15 cellular contexts compared by ENCODE assay signal in the genomic region with DNA sequence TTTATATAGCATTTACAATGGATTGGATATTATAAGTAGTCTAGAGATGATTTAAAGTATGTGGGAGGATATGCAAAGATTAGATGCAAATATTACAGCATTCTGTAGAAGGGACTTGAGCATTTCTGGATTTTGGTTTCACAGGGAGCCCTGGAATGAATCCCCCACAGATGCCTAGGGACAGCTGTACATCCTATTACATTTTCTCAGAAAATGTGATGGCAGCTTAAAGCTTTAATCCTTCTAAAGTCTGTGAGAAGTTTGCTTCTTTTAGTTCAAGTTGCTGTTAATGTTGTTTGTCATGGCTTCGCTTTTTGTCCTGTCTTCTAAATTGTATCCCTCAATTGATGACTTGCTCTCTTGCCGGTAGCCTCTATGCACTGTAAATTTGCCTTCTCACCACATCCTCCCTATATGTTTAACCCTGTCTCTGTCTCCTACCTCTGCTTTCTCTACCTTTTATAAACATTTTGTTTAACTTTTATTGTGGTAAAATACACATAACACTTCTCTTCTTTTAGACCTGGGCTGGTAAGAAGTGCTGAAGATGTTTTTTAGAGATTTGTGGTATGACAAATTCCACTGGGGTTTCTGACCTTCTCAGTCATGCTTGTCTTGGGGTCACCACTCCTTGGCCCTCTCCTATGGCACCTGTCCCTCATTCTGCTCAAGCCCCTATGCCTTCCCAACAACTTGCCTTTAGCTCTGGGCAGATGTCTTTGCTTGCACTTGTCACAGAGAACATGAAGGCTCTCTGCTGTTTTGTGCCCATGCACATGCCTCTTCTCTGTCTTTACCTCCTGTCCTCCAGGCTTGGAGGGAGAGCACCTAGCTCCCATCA. TPM values are rescaled to one million over a fixed set of nuclear protein-coding genes. Genes with fewer than 3 reads are reported as not detected.
DNase-seq lines count a peak whose midpoint lies in the region; ATAC-seq and TF ChIP-seq lines count a peak whose summit lies in the region.
"Had no signal": no experiment of that assay in that cellular context is flagged by ENCODE, and none has a peak within 500 bp of the region (broad histone marks: within the 10 kb centered on the region; RNA-seq: fewer than 3 reads in every experiment).

No MANE protein-coding gene starts in this region.

- H3K9me3 Mint-ChIP-seq in activated CD4-positive, alpha-beta T cell treated with anti-CD3 and anti-CD28 coated beads for 36 hours (ENCODE audit: low read depth), result no peaks in the 10 kb centered on the region
- no peaks in the 10 kb centered on the region for H3K9me3 Mint-ChIP-seq in activated B cell treated with CpG ODN at 0.5 μM for 24 hours
- H3K9me3 Mint-ChIP-seq in natural killer cell treated with Interleukin-12 subunit alpha and Interleukin-12 subunit beta and Interleukin-15 and Interleukin-18, amount 100 ng/mL, for 72 hours, result no peaks in the 10 kb centered on the region
- H3K9me3 Mint-ChIP-seq: neural crest cell had no signal

- 76 to 78% methylated on average over 2 of the region's 2 CpGs for WGBS in transverse colon (ENCODE audit: low coverage in 1 of 2), 2 donors

- no peak overlapping the region for H3K27ac ChIP-seq in transverse colon
- H3K27ac ChIP-seq: gastroesophageal sphincter, skin epidermis had no signal

- no peak overlapping the region for H3K4me3 ChIP-seq in transverse colon
- H3K4me3 ChIP-seq in BE2C (ENCODE audit: low read depth, low read length), result no peak overlapping the region
- H3K4me3 ChIP-seq: gastroesophageal sphincter, skin epidermis had no signal

- H3K4me3 Mint-ChIP-seq in activated CD4-positive, alpha-beta T cell treated with anti-CD3 and anti-CD28 coated beads for 36 hours, result no peak overlapping the region
- H3K4me3 Mint-ChIP-seq in activated B cell treated with CpG ODN at 0.5 μM for 24 hours, result peak overlapping the region; percentile 29
- peak overlapping the region; percentile 66 for H3K4me3 Mint-ChIP-seq in natural killer cell treated with Interleukin-12 subunit alpha and Interleukin-12 subunit beta and Interleukin-15 and Interleukin-18, amount 100 ng/mL, for 72 hours
- H3K4me3 Mint-ChIP-seq: neural crest cell had no signal

- in situ Hi-C loops in transverse colon (cut with MboI; ENCODE audit: low pct_ligation_motif_present in 1 of 4, low pct_unique_long_range_greater_than_20kb in 1 of 4, low sequenced_read_pairs in 3 of 4), result no loop called here

- no peaks in the 10 kb centered on the region for H3K27me3 ChIP-seq in transverse colon
- no peaks in the 10 kb centered on the region for H3K27me3 ChIP-seq in BE2C
- H3K27me3 ChIP-seq: gastroesophageal sphincter had no signal

- no peaks in the 10 kb centered on the region for H3K27me3 Mint-ChIP-seq in activated CD4-positive, alpha-beta T cell treated with anti-CD3 and anti-CD28 coated beads for 36 hours
- no peaks in the 10 kb centered on the region for H3K27me3 Mint-ChIP-seq in activated B cell treated with CpG ODN at 0.5 μM for 24 hours
- no peaks in the 10 kb centered on the region for H3K27me3 Mint-ChIP-seq in natural killer cell treated with Interleukin-12 subunit alpha and Interleukin-12 subunit beta and Interleukin-15 and Interleukin-18, amount 100 ng/mL, for 72 hours

- H3K4me1 ChIP-seq in transverse colon (peaks cover 0 to 45% (median 5%) of the 10 kb centered on the region in 4 donors), BE2C (peaks cover 3% of the 10 kb centered on the region; the same call in 1 of the 2 replicates)

- peak; percentile 79 for ATAC-seq in activated CD4-positive, alpha-beta T cell treated with anti-CD3 and anti-CD28 coated beads for 36 hours
- ATAC-seq in HG02938 (IDR thresholded peaks at IDR 0.05; ENCODE audit: unreplicated experiment), result peak; percentile 55
- peak; percentile 40 for ATAC-seq in activated B cell treated with CpG ODN at 0.5 μM for 24 hours (ENCODE audit: low read depth)
- ATAC-seq in natural killer cell treated with Interleukin-12 subunit alpha and Interleukin-12 subunit beta and Interleukin-15 and Interleukin-18, amount 100 ng/mL, for 72 hours, result peak; percentile 65 to 68
- ATAC-seq: gastroesophageal sphincter, PC-3 had no signal

- H3K9me3 ChIP-seq in transverse colon (no peaks in the 10 kb centered on the region), BE2C (no peaks in the 10 kb centered on the region)
- H3K9me3 ChIP-seq: gastroesophageal sphincter had no signal

- peaks cover 6% of the 10 kb centered on the region for H3K36me3 Mint-ChIP-seq in activated CD4-positive, alpha-beta T cell treated with anti-CD3 and anti-CD28 coated beads for 36 hours (ENCODE audit: low read depth)
- peaks cover 20% of the 10 kb centered on the region for H3K36me3 Mint-ChIP-seq in activated B cell treated with CpG ODN at 0.5 μM for 24 hours (ENCODE audit: low read depth)
- H3K36me3 Mint-ChIP-seq in natural killer cell treated with Interleukin-12 subunit alpha and Interleukin-12 subunit beta and Interleukin-15 and Interleukin-18, amount 100 ng/mL, for 72 hours, result peaks cover 4% of the 10 kb centered on the region

- intact Hi-C loops in activated CD4-positive, alpha-beta T cell treated with anti-CD3 and anti-CD28 coated beads for 36 hours (cut with DNase I, micrococcal nuclease), result no loop called here
- intact Hi-C loops in activated B cell treated with CpG ODN at 0.5 μM for 24 hours (cut with micrococcal nuclease) (loop anchor here (1.0 kb wide), 1 partner anchor 11 kb away; no protein-coding TSS in a partner anchor), transverse colon (cut with DNase I; ENCODE audit: low total_unique reads) (no loop called here)

- no peak for DNase-seq in activated CD4-positive, alpha-beta T cell treated with anti-CD3 and anti-CD28 coated beads for 36 hours
- no peak for DNase-seq in activated CD4-positive, alpha-beta T cell treated with anti-CD3 and anti-CD28 coated beads, Interleukin-2, amount 50 U/mL, for 48 hours
- DNase-seq in activated B cell treated with CpG ODN at 0.5 μM for 24 hours, result no peak
- no peak for DNase-seq in natural killer cell treated with Interleukin-12 subunit alpha and Interleukin-12 subunit beta and Interleukin-15 and Interleukin-18, amount 100 ng/mL, for 72 hours (ENCODE audit: low spot score)
- DNase-seq in transverse colon, result no peak
- no peak for DNase-seq in nucleus accumbens (lab: John Stamatoyannopoulos, UW)
- DNase-seq in BE2C, result no peak
- DNase-seq: DMS 273 treated with DMSO at 0.1 percent for 48 hours, NCI-H2107, PC-3, trophoblast cell had no signal

- peak overlapping the region; percentile 35 for H3K27ac Mint-ChIP-seq in activated CD4-positive, alpha-beta T cell treated with anti-CD3 and anti-CD28 coated beads for 36 hours
- peak overlapping the region; percentile 7 for H3K27ac Mint-ChIP-seq in activated B cell treated with CpG ODN at 0.5 μM for 24 hours
- H3K27ac Mint-ChIP-seq in natural killer cell treated with Interleukin-12 subunit alpha and Interleukin-12 subunit beta and Interleukin-15 and Interleukin-18, amount 100 ng/mL, for 72 hours, result peak overlapping the region; percentile 58 to 89

- POLR2A ChIA-PET in activated CD4-positive, alpha-beta T cell treated with anti-CD3 and anti-CD28 coated beads for 36 hours (lab: Charles Lee), result no interaction called here
- POLR2A ChIA-PET in activated B cell treated with CpG ODN at 0.5 μM for 24 hours (lab: Charles Lee), result interaction anchor here (0.9 kb wide), 1 partner anchor 38 kb away, joined by 3 read pairs; the partner anchor contains the start of gene LNPEP

- peaks cover 73% of the 10 kb centered on the region for H3K4me1 Mint-ChIP-seq in activated CD4-positive, alpha-beta T cell treated with anti-CD3 and anti-CD28 coated beads for 36 hours
- peaks cover 71% of the 10 kb centered on the region for H3K4me1 Mint-ChIP-seq in activated B cell treated with CpG ODN at 0.5 μM for 24 hours
- H3K4me1 Mint-ChIP-seq in natural killer cell treated with Interleukin-12 subunit alpha and Interleukin-12 subunit beta and Interleukin-15 and Interleukin-18, amount 100 ng/mL, for 72 hours (ENCODE audit: low read depth in 2 of 2), result peaks cover 62 to 65% of the 10 kb centered on the region in 2 donors

- TF ChIP-seq CTCF in activated B cell treated with CpG ODN at 0.5 μM for 24 hours (IDR thresholded peaks at IDR 0.05) (no peak), transverse colon (IDR thresholded peaks at IDR 0.05) (no peak), BE2C (IDR thresholded peaks at IDR 0.05; ENCODE audit: low read depth, low read length) (no peak)

- CTCF ChIA-PET in activated CD4-positive, alpha-beta T cell treated with anti-CD3 and anti-CD28 coated beads for 36 hours (lab: Charles Lee), result interaction anchor here (0.7 to 1.5 kb wide), 3 partner anchors 22 to 207 kb away, joined by 3 to 4 read pairs (median 3); no protein-coding TSS in a partner anchor
- CTCF ChIA-PET in activated B cell treated with CpG ODN at 0.5 μM for 24 hours (lab: Charles Lee), result no interaction called here

- TF ChIP-seq POLR2A in transverse colon (IDR thresholded peaks at IDR 0.05), result no peak

- TF ChIP-seq EP300 in transverse colon (IDR thresholded peaks at IDR 0.05; ENCODE audit: low read depth), result no peak

- H3K36me3 ChIP-seq in transverse colon, result no peaks in the 10 kb centered on the region
- no peaks in the 10 kb centered on the region for H3K36me3 ChIP-seq in BE2C
- H3K36me3 ChIP-seq: gastroesophageal sphincter had no signal

RNA-seq across cellular contexts. Expression of gene LNPEP, which starts 37.9 kb away (rescaled TPM):
- total RNA-seq in activated CD4-positive, alpha-beta T cell treated with anti-CD3 and anti-CD28 coated beads for 36 hours, result 10 to 100 TPM; 45.8 to 46.7 TPM
- total RNA-seq in activated B cell treated with CpG ODN at 0.5 μM for 24 hours (88.8 and 96.5 TPM in 2 replicates), transverse colon (10 to 100 TPM in 3 of 4 donors, 1 to 10 TPM in 1; 7.2 to 40.5 (median 34.8) TPM)
- 100 to 1,000 TPM; 108 to 180 TPM for total RNA-seq in natural killer cell treated with Interleukin-12 subunit alpha and Interleukin-12 subunit beta and Interleukin-15 and Interleukin-18, amount 100 ng/mL, for 72 hours
- polyA plus RNA-seq in BE2C (2012; ENCODE audit: insufficient read depth, insufficient read length, low read depth), result 4.8 TPM

Comparison
In these comparisons a context has a peak if more than half of its experiments do, and no peak if none do; other contexts are left out.
1. H3K27ac Mint-ChIP-seq: peak in every context shown above with its lines; median percentile 74 in natural killer cell treated with Interleukin-12 subunit alpha and Interleukin-12 subunit beta and Interleukin-15 and Interleukin-18, amount 100 ng/mL, for 72 hours; 35 in activated CD4-positive, alpha-beta T cell treated with anti-CD3 and anti-CD28 coated beads for 36 hours; 7 in activated B cell treated with CpG ODN at 0.5 μM for 24 hours.